ENCODE assay signal across 16 cellular contexts in genomic region chr22:33766056-33766455, GRCh38.
A peak's percentile ranks its signal among the peaks of the same experiment; 100 is the strongest.
DNase-seq lines count a peak whose midpoint lies in the region; ATAC-seq and TF ChIP-seq lines count a peak whose summit lies in the region.
"Had no signal": no experiment of that assay in that cellular context is flagged by ENCODE, and none has a peak within 500 bp of the region (broad histone marks: within the 10 kb centered on the region; RNA-seq: fewer than 3 reads in every experiment).

No MANE protein-coding gene starts in this region.

- H3K27ac ChIP-seq in HEK293 (ENCODE audit: extremely low read depth, low read depth, low read length): no peak overlapping the region
- H3K27ac ChIP-seq in mesendoderm (ENCODE audit: low read depth, low read length): no peak overlapping the region
- H3K27ac ChIP-seq in Karpas-422 (ENCODE audit: low read length): no peak overlapping the region
- H3K27ac ChIP-seq: HL-60 had no signal

- DNase-seq in NCI-H524 treated with DMSO at 0.1 percent for 48 hours (lab: John Stamatoyannopoulos, UW): peak; percentile 70
- DNase-seq in cerebellum (ENCODE audit: low spot score): peak; percentile 49
- DNase-seq in mesendoderm: no peak
- no peak for DNase-seq in Karpas-422
- DNase-seq: ACHN; BE2C; CD4-positive, CD25-positive, alpha-beta regulatory T cell; CD8-positive, alpha-beta memory T cell; COR-L47; DMS153; DMS79 treated with DMSO at 0.1 percent for 48 hours had no signal

- no peak overlapping the region for H3K4me2 ChIP-seq in mesendoderm (ENCODE audit: low read length)
- H3K4me2 ChIP-seq in Karpas-422 (ENCODE audit: low read depth, low read length, poor library complexity, severe bottlenecking): no peak overlapping the region

- no peaks in the 10 kb centered on the region for H3K27me3 ChIP-seq in mesendoderm (ENCODE audit: insufficient read depth, low read length, poor library complexity)
- no peaks in the 10 kb centered on the region for H3K27me3 ChIP-seq in Karpas-422 (ENCODE audit: low read length)
- H3K27me3 ChIP-seq: BE2C had no signal

- no peak overlapping the region for H3K56ac ChIP-seq in mesendoderm (ENCODE audit: low read length)

- H4K5ac ChIP-seq in mesendoderm (ENCODE audit: low read length): no peak overlapping the region

- H3K79me2 ChIP-seq in mesendoderm (ENCODE audit: control insufficient read depth, insufficient read depth, low read length): peaks cover 5% of the 10 kb centered on the region
- H3K79me2 ChIP-seq in Karpas-422 (ENCODE audit: low read length): no peaks in the 10 kb centered on the region

- H2AFZ ChIP-seq in Karpas-422 (ENCODE audit: low read length): no peak overlapping the region

- no peak for ATAC-seq in HG03045 (IDR thresholded peaks at IDR 0.05; ENCODE audit: unreplicated experiment)
- ATAC-seq: GM12878 had no signal

- H3K4me1 ChIP-seq in HEK293 (ENCODE audit: control insufficient read depth, insufficient read depth, low read length) (no peaks in the 10 kb centered on the region), mesendoderm (ENCODE audit: control insufficient read depth, low read depth, low read length) (no peaks in the 10 kb centered on the region), Karpas-422 (ENCODE audit: low read length) (no peaks in the 10 kb centered on the region)
- H3K4me1 ChIP-seq: BE2C, HAP-1 had no signal

- H3K9me2 ChIP-seq in Karpas-422 (replicated peaks; ENCODE audit: insufficient read depth, low read length): no peaks in the 10 kb centered on the region

- H2BK120ac ChIP-seq in mesendoderm (ENCODE audit: low read depth, low read length): no peak overlapping the region

- H3K4ac ChIP-seq in mesendoderm (ENCODE audit: low read depth, low read length): no peak overlapping the region

- H3K36me3 ChIP-seq in HEK293 (ENCODE audit: control insufficient read depth in 2 of 2, insufficient read depth in 1 of 2, low read length in 2 of 2) (no peaks in the 10 kb centered on the region), mesendoderm (ENCODE audit: control insufficient read depth, insufficient read depth, low read length) (no peaks in the 10 kb centered on the region), Karpas-422 (ENCODE audit: insufficient read depth, low read length) (no peaks in the 10 kb centered on the region)
- H3K36me3 ChIP-seq: BE2C, HAP-1 had no signal

- no peak overlapping the region for H2AK5ac ChIP-seq in mesendoderm (ENCODE audit: low read length)

- no peak overlapping the region for H3K9ac ChIP-seq in mesendoderm (ENCODE audit: low read length)
- H3K9ac ChIP-seq in Karpas-422 (ENCODE audit: low read length): no peak overlapping the region

- CTCF ChIA-PET in HEK293 (lab: Yijun Ruan, JAX): no interaction called here

- TF ChIP-seq CTCF in HEK293 (tag by site-specific recombination; IDR thresholded peaks at IDR 0.05): no peak

- peaks cover 6% of the 10 kb centered on the region for H3K79me1 ChIP-seq in mesendoderm (ENCODE audit: low read length)

- H3K18ac ChIP-seq in mesendoderm (ENCODE audit: low read length): no peak overlapping the region

- no CpG with 5 or more reads among the region's 6 CpGs for WGBS in mesendoderm (ENCODE audit: extremely low coverage, insufficient coverage, low lambda C conversion rate)

- POLR2A ChIA-PET in HEK293 (lab: Yijun Ruan, JAX): no interaction called here

- H2BK15ac ChIP-seq in mesendoderm (replicated peaks; ENCODE audit: low read depth): no peak overlapping the region

- H3K9me3 ChIP-seq in HEK293 (ENCODE audit: control insufficient read depth, insufficient read depth, low read depth, low read length): no peaks in the 10 kb centered on the region
- no peaks in the 10 kb centered on the region for H3K9me3 ChIP-seq in Karpas-422 (ENCODE audit: low read length)
- H3K9me3 ChIP-seq: BE2C, HAP-1 had no signal

- H4K20me1 ChIP-seq in Karpas-422 (ENCODE audit: insufficient read depth, low read depth, low read length): no peaks in the 10 kb centered on the region

- H2BK5ac ChIP-seq in mesendoderm (ENCODE audit: low read length): no peak overlapping the region

- H3K23ac ChIP-seq in mesendoderm (ENCODE audit: low read length): no peak overlapping the region

- H3K4me3 ChIP-seq in HEK293 (ENCODE audit: low read depth, low read length): no peak overlapping the region
- no peak overlapping the region for H3K4me3 ChIP-seq in mesendoderm (ENCODE audit: low read length)
- H3K4me3 ChIP-seq in Karpas-422 (ENCODE audit: low read length): no peak overlapping the region
- H3K4me3 ChIP-seq: GM12878, HAP-1 had no signal

- no peak overlapping the region for H4K8ac ChIP-seq in mesendoderm (ENCODE audit: low read depth, low read length)

TF ChIP-seq in HEK293, 187 proteins besides CTCF, POLR2A, EP300 and RAD21:
- no peak for TF ChIP-seq ZNF600 (tag by site-specific recombination; IDR thresholded peaks at IDR 0.05)
- TF ChIP-seq SCRT2 (tag by site-specific recombination; IDR thresholded peaks at IDR 0.05): peak; percentile 45; the same call in 1 of the 2 replicates
TF ChIP-seq in HEK293: peak in this region for 1.

Comparison
In these comparisons a context has a peak if more than half of its experiments do, and no peak if none do; other contexts are left out.
1. DNase-seq: peak in NCI-H524 treated with DMSO at 0.1 percent for 48 hours (single experiment) and cerebellum (single experiment); none in mesendoderm (single experiment) and Karpas-422 (single experiment).